In the genomic region with DNA sequence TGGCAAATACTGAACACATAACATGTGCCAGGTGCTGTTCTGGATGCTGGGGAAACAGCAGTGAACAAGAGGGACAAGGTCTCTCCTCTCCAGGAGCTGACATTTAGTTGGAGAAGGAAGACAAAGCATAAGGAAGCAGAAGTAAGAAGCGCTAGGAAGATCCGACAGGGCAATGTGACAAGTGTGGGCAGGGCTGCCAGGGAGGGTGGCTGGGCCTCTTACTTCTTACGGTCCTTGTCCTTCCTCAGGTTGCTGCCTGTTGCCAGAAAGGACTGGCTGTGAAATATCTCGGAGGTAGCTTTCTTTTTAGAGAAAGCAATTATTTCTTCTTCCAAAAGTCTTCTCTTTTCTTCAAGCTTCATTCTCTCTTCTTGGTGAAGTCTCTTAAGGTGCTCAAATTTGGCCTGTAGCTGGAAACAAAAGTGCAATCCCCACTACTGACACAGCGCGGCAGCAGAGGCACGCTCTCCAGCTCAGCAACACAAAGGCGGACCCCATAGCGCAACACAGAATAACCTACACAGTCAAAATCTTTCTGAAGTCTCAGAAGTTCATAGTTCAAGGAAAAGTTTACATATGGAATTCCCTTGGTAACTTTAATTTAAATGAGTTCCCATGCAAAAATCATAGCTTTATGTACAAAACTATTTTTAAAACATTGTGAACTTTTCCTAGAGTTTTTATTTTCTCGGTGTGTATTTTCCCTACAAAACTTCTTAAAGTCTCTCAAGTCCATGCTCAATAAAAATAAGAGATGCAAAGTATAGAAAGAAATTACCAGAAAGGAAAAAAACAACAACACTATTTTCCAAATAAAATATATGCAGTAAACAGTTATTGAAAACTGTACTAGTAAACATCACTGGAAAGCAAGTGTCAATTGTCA, we compare ENCODE assay signal across 8 cellular contexts.
DNase-seq lines count a peak whose midpoint lies in the region; ATAC-seq and TF ChIP-seq lines count a peak whose summit lies in the region.

No MANE protein-coding gene starts in this region.

- no peaks in the 10 kb centered on the region for H3K36me3 ChIP-seq in CD4-positive, alpha-beta memory T cell (ENCODE audit: insufficient read depth, low read length)
- H3K36me3 ChIP-seq in SK-N-MC (ENCODE audit: insufficient read depth, low read length): peaks cover 5% of the 10 kb centered on the region; the same call in 1 of the 2 replicates

- peaks cover 0 to 3% (median 0%) of the 10 kb centered on the region in 4 donors for H3K4me1 Mint-ChIP-seq in CD4-positive, alpha-beta memory T cell
- H3K4me1 Mint-ChIP-seq in progenitor cell of endocrine pancreas (ENCODE audit: low read depth): no peaks in the 10 kb centered on the region

- H3K9me3 Mint-ChIP-seq in CD4-positive, alpha-beta memory T cell: no peaks in the 10 kb centered on the region
- H3K9me3 Mint-ChIP-seq in progenitor cell of endocrine pancreas (ENCODE audit: low read depth): no peaks in the 10 kb centered on the region

- intact Hi-C loops in CD4-positive, alpha-beta memory T cell (cut with micrococcal nuclease): no loop called here
- intact Hi-C loops in head of caudate nucleus (cut with DNase I): loop anchor here (5.0 kb wide), 1 partner anchor 191 kb away; no protein-coding TSS in a partner anchor

- CTCF ChIA-PET in CD4-positive, alpha-beta memory T cell (lab: Charles Lee; ENCODE audit: partially characterized antibody): interaction anchor here (1.0 to 2.6 kb wide), 15 partner anchors 9 to 692 kb away, joined by 3 to 14 read pairs (median 6); no protein-coding TSS in a partner anchor

- TF ChIP-seq EP300 in Ishikawa (IDR thresholded peaks at IDR 0.05; ENCODE audit: borderline replicate concordance): no peak

- no peaks in the 10 kb centered on the region for H3K4me1 ChIP-seq in CD4-positive, alpha-beta memory T cell (ENCODE audit: insufficient read depth, low read length)

- peak; percentile 94 for TF ChIP-seq CTCF in progenitor cell of endocrine pancreas (IDR thresholded peaks at IDR 0.05; ENCODE audit: unreplicated experiment)

- H3K9me3 ChIP-seq in CD4-positive, alpha-beta memory T cell (ENCODE audit: control insufficient read depth in 1 of 2, low read length in 2 of 2): no peaks in the 10 kb centered on the region
- H3K9me3 ChIP-seq in SK-N-MC (ENCODE audit: low read depth, low read length): no peaks in the 10 kb centered on the region

- H3K4me3 Mint-ChIP-seq in CD4-positive, alpha-beta memory T cell: no peak overlapping the region
- H3K4me3 Mint-ChIP-seq in progenitor cell of endocrine pancreas (ENCODE audit: low read depth): no peak overlapping the region

- no peaks in the 10 kb centered on the region for H3K27me3 ChIP-seq in CD4-positive, alpha-beta memory T cell (ENCODE audit: insufficient read depth, low read length)

- no peak overlapping the region for H3K4me3 ChIP-seq in CD4-positive, alpha-beta memory T cell (ENCODE audit: low read length in 2 of 2)
- H3K4me3 ChIP-seq in SK-N-MC: no peak overlapping the region

- POLR2A ChIA-PET in CD4-positive, alpha-beta memory T cell (lab: Charles Lee; ENCODE audit: partially characterized antibody): no interaction called here

- H3K36me3 Mint-ChIP-seq in CD4-positive, alpha-beta memory T cell: no peaks in the 10 kb centered on the region
- H3K36me3 Mint-ChIP-seq in progenitor cell of endocrine pancreas (ENCODE audit: insufficient read depth): peaks cover 7% of the 10 kb centered on the region

- peak in 4 of 5 donors; percentile 28 to 41 (median 36) for DNase-seq in CD4-positive, alpha-beta memory T cell
- DNase-seq in SK-N-MC (ENCODE audit: low read depth, low spot score) (peak; percentile 8), head of caudate nucleus (peak; percentile 47 to 89 (median 76)), progenitor cell of endocrine pancreas (ENCODE audit: low spot score, unreplicated experiment) (peak; percentile 60), GOT3 (lab: John Stamatoyannopoulos, UW) (no peak)
- DNase-seq in activated naive CD4-positive, alpha-beta T cell treated with anti-CD3 and anti-CD28 coated beads, Interleukin-2, amount 50 U/mL, for 16 hours: peak; percentile 62

- TF ChIP-seq RAD21 in Ishikawa (IDR thresholded peaks at IDR 0.05; ENCODE audit: low read depth): peak; percentile 97

- H3K27ac ChIP-seq in CD4-positive, alpha-beta memory T cell (ENCODE audit: low read depth, low read length): no peak overlapping the region
- no peak overlapping the region for H3K27ac ChIP-seq in SK-N-MC

- peaks cover 1 to 10% of the 10 kb centered on the region in 2 donors for H3K27me3 Mint-ChIP-seq in CD4-positive, alpha-beta memory T cell
- H3K27me3 Mint-ChIP-seq in progenitor cell of endocrine pancreas: no peaks in the 10 kb centered on the region

- ATAC-seq in GM19452 (IDR thresholded peaks at IDR 0.05; ENCODE audit: unreplicated experiment): peak; percentile 74

- no peak overlapping the region for H3K27ac Mint-ChIP-seq in CD4-positive, alpha-beta memory T cell
- H3K27ac Mint-ChIP-seq in progenitor cell of endocrine pancreas: no peak overlapping the region

- no peak overlapping the region for H3K9ac ChIP-seq in SK-N-MC (ENCODE audit: insufficient read length)

TF ChIP-seq in Ishikawa, 13 proteins besides CTCF, POLR2A, EP300 and RAD21:
- no peak for TF ChIP-seq USF1 (IDR thresholded peaks at IDR 0.05)
TF ChIP-seq in Ishikawa: peak in this region for 0.
